In the genomic region with DNA sequence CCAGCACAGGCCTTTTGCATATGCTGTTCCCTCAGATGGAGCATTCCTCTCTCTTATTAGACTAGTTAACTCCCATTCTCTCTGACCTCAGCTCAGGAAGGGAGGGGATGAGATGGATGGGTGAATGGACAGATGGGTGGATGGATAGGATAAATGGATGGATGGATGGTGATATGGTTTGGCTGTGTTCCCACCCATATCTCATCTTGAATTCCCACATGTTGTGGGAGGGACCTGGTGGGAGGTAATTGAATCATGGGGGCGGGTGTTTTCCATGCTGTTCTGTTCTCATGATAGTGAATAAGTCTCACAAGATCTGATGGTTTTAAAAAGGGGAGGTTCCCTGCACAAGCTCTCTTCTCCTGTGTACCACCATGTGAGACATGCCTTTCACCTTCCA, we compare ENCODE assay signal across 5 cellular contexts.
DNase-seq lines count a peak whose midpoint lies in the region; TF ChIP-seq lines count a peak whose summit lies in the region.
"Not testable (repeated sequence)": the region's sequence is repeated elsewhere in the genome, so short reads cannot be mapped to it uniquely, and the experiment has no call there.

No MANE protein-coding gene starts in this region.

- DNase-seq in BE2C = peak; percentile 15
- DNase-seq in NCI-H82 (lab: John Stamatoyannopoulos, UW) = peak; percentile 18
- peak; percentile 3 for DNase-seq in activated CD8-positive, alpha-beta memory T cell treated with anti-CD3 and anti-CD28 coated beads, Interleukin-2, amount 50 U/mL, for 48 hours
- peak; percentile 7 to 27 for DNase-seq in erythroblast (lab: John Stamatoyannopoulos, UW)

- not testable (repeated sequence) for H3K9me3 ChIP-seq in BE2C; HEK293 (ENCODE audit: control insufficient read depth, insufficient read depth, low read depth, low read length)

- CTCF ChIA-PET in HEK293 (lab: Yijun Ruan, JAX) = interaction anchor here (0.5 kb wide), 1 partner anchor 39 kb away, joined by 4 read pairs; no protein-coding TSS in a partner anchor

- H3K36me3 ChIP-seq in BE2C; HEK293 (ENCODE audit: control insufficient read depth in 2 of 2, insufficient read depth in 1 of 2, low read length in 2 of 2): not testable (repeated sequence)

- POLR2A ChIA-PET in HEK293 (lab: Yijun Ruan, JAX) = not testable (repeated sequence)

- not testable (repeated sequence) for H3K4me3 ChIP-seq in BE2C (ENCODE audit: low read depth, low read length); HEK293 (ENCODE audit: low read depth, low read length)

- TF ChIP-seq POLR2A in erythroblast (IDR thresholded peaks at IDR 0.05; ENCODE audit: low read length) = not testable (repeated sequence)

- TF ChIP-seq CTCF in BE2C (IDR thresholded peaks at IDR 0.05; ENCODE audit: low read depth, low read length); HEK293 (tag by site-specific recombination; IDR thresholded peaks at IDR 0.05): not testable (repeated sequence)

- H3K27ac ChIP-seq in HEK293 (ENCODE audit: extremely low read depth, low read depth, low read length) = not testable (repeated sequence)

- H3K27me3 ChIP-seq in BE2C = not testable (repeated sequence)

- not testable (repeated sequence) for H3K4me1 ChIP-seq in BE2C; HEK293 (ENCODE audit: control insufficient read depth, insufficient read depth, low read length)

TF ChIP-seq in HEK293, 187 proteins besides CTCF, POLR2A, EP300 and RAD21:
- TF ChIP-seq ZFHX2 (tag by site-specific recombination; conservative IDR thresholded peaks at IDR 0.05) = peak; percentile 86
- TF ChIP-seq EGR2 (tag by site-specific recombination; IDR thresholded peaks at IDR 0.05; ENCODE audit: low read depth) = peak; percentile 95
